ENCODE assay signal across 19 cellular contexts in genomic region chr13:94339116-94339687, GRCh38.
"Had no signal": no experiment of that assay in that cellular context is flagged by ENCODE, and none has a peak within 500 bp of the region (broad histone marks: within the 10 kb centered on the region; RNA-seq: fewer than 3 reads in every experiment).

No MANE protein-coding gene starts in this region.

- H3K9me3 ChIP-seq: SK-N-SH had no signal

- DNase-seq: KBM-7, MV-4-11, NCI-H1048, NCI-H1105, NCI-H1417, NCI-H1436 treated with DMSO at 0.1 percent for 48 hours, NCI-H1694, NCI-H187 treated with DMSO at 0.1 percent for 48 hours, NCI-H2081, NCI-H2107, NCI-H2227 treated with DMSO at 0.1 percent for 48 hours, NCI-H446, NCI-H510A, NCI-H524 treated with DMSO at 0.1 percent for 48 hours, NCI-H69, NCI-H774, RPMI8226, SHP77, SK-N-SH had no signal
